ENCODE assay signal across 8 cellular contexts in the genomic region with DNA sequence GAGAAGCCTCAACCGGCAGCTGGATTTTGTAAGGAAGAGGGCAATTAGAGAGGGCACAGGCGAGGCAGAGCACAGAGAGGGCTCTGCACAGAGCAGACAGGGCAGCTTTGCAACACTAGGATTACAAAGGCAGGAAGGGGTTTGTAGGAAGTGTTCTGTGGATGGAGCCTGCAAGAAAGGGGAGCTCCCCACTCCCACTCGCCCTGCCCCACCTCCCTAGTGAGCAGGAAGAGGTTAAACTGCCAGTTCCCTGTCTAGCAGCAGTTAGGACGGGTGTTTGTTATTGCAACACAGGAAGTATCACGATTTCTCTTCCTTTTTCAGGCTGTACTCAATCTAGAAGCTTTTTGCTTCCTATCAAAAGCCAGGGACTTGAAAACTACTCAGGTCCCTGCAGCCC.
DNase-seq lines count a peak whose midpoint lies in the region; ATAC-seq lines count a peak whose summit lies in the region.
"Had no signal": no experiment of that assay in that cellular context is flagged by ENCODE, and none has a peak within 500 bp of the region (broad histone marks: within the 10 kb centered on the region; RNA-seq: fewer than 3 reads in every experiment).

No MANE protein-coding gene starts in this region.

- H3K4me3 Mint-ChIP-seq in activated naive CD8-positive, alpha-beta T cell treated with anti-CD3 and anti-CD28 coated beads, Interleukin-2, amount 50 U/mL, for 24 hours: peak overlapping the region; percentile 72

- H3K27me3 Mint-ChIP-seq in activated naive CD8-positive, alpha-beta T cell treated with anti-CD3 and anti-CD28 coated beads, Interleukin-2, amount 50 U/mL, for 24 hours: no peaks in the 10 kb centered on the region

- peak overlapping the region; percentile 85 for H3K27ac Mint-ChIP-seq in activated naive CD8-positive, alpha-beta T cell treated with anti-CD3 and anti-CD28 coated beads, Interleukin-2, amount 50 U/mL, for 24 hours

- peak; percentile 72 for ATAC-seq in GM19452 (IDR thresholded peaks at IDR 0.05; ENCODE audit: unreplicated experiment)
- peak; percentile 88 for ATAC-seq in activated naive CD8-positive, alpha-beta T cell treated with anti-CD3 and anti-CD28 coated beads, Interleukin-2, amount 50 U/mL, for 24 hours

- peaks cover 9% of the 10 kb centered on the region for H3K27me3 ChIP-seq in H7 (ENCODE audit: control insufficient read depth, insufficient read depth, low read length)
- H3K27me3 ChIP-seq: SJSA1 had no signal

- no peak overlapping the region for H3K4me3 ChIP-seq in H7 (ENCODE audit: insufficient read depth, low read depth, low read length)
- H3K4me3 ChIP-seq: SJSA1 had no signal

- peaks cover 92% of the 10 kb centered on the region for H3K4me1 Mint-ChIP-seq in activated naive CD8-positive, alpha-beta T cell treated with anti-CD3 and anti-CD28 coated beads, Interleukin-2, amount 50 U/mL, for 24 hours

- peak; percentile 24 for DNase-seq in NAMALWA (ENCODE audit: low spot score)
- peak; percentile 71 for DNase-seq in activated naive CD8-positive, alpha-beta T cell treated with anti-CD3 and anti-CD28 coated beads, Interleukin-2, amount 50 U/mL, for 24 hours
- DNase-seq in midbrain (lab: John Stamatoyannopoulos, UW): peak; percentile 42
- no peak for DNase-seq in H7
- DNase-seq in T-helper 9 cell: no peak
- no peak for DNase-seq in NCI-H82 treated with DMSO at 0.1 percent for 48 hours (lab: John Stamatoyannopoulos, UW; ENCODE audit: unreplicated experiment)

- no peaks in the 10 kb centered on the region for H3K9me3 Mint-ChIP-seq in activated naive CD8-positive, alpha-beta T cell treated with anti-CD3 and anti-CD28 coated beads, Interleukin-2, amount 50 U/mL, for 24 hours

- H3K36me3 ChIP-seq in H7 (replicated peaks; ENCODE audit: control insufficient read depth, insufficient read depth, low read length): no peaks in the 10 kb centered on the region
- H3K36me3 ChIP-seq: SJSA1 had no signal

- H3K36me3 Mint-ChIP-seq in activated naive CD8-positive, alpha-beta T cell treated with anti-CD3 and anti-CD28 coated beads, Interleukin-2, amount 50 U/mL, for 24 hours (ENCODE audit: low read depth): peaks cover 15% of the 10 kb centered on the region

Comparison
In these comparisons a context has a peak if more than half of its experiments do, and no peak if none do; other contexts are left out.
1. DNase-seq: peak in NAMALWA (single experiment), activated naive CD8-positive, alpha-beta T cell treated with anti-CD3 and anti-CD28 coated beads, Interleukin-2, amount 50 U/mL, for 24 hours (single experiment) and midbrain (single experiment); none in H7 (single experiment), T-helper 9 cell (single experiment) and NCI-H82 treated with DMSO at 0.1 percent for 48 hours (single experiment).